Comparison of ENCODE assay signal across 15 cellular contexts in the genomic region with DNA sequence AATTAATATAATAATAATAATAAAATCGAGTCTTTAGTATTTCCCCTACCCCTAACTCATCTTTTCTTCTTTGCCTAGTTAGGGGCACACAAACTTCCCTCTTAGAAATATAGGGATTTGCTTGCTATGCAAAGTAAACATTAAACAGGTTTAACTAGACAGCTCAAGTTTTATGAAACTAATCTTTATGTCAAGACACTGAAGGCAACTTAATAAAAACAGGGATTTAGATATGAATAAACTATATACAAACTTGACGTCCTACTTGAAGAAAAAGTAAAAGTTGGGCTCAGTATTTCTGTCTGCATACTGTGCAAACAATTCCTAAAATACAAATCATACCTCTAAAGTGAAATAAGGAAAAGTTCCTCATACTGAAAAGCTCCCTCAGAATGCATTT. TPM values are rescaled to one million over a fixed set of nuclear protein-coding genes. Genes with fewer than 3 reads are reported as not detected.
DNase-seq lines count a peak whose midpoint lies in the region; ATAC-seq and TF ChIP-seq lines count a peak whose summit lies in the region.
"Had no signal": no experiment of that assay in that cellular context is flagged by ENCODE, and none has a peak within 500 bp of the region (broad histone marks: within the 10 kb centered on the region; RNA-seq: fewer than 3 reads in every experiment).

No MANE protein-coding gene starts in this region.

- in situ Hi-C loops in IMR-90 (cut with MboI; ENCODE audit: low sequenced_read_pairs) = no loop called here

- H3K4me1 ChIP-seq in IMR-90 (ENCODE audit: control insufficient read depth, insufficient read depth, low read length) = peaks cover 11% of the 10 kb centered on the region
- peaks cover 9% of the 10 kb centered on the region for H3K4me1 ChIP-seq in smooth muscle cell (ENCODE audit: low read depth)
- peaks cover 0 to 43% (median 10%) of the 10 kb centered on the region in 3 donors for H3K4me1 ChIP-seq in esophagus squamous epithelium

- no peak overlapping the region for H3K23ac ChIP-seq in IMR-90 (ENCODE audit: low read depth, low read length)

- H2AK9ac ChIP-seq in IMR-90 (replicated peaks; ENCODE audit: low read depth, low read length, poor library complexity) = no peak overlapping the region

- H3K79me1 ChIP-seq in IMR-90 (ENCODE audit: low read depth in 1 of 2, low read length in 2 of 2) = peaks cover 3 to 9% of the 10 kb centered on the region in 2 experiments; a peak in 3 of 4 replicates

- ATAC-seq in IMR-90 (ENCODE audit: low read depth) (no peak), esophagus mucosa (peak; percentile 59)
- ATAC-seq in activated T-cell treated with anti-CD3 and anti-CD28 coated beads, Interleukin-2, amount 50 U/mL, for 4 hours = no peak

- CTCF ChIA-PET in IMR-90 (lab: Yijun Ruan, JAX) = no interaction called here

- H3K27me3 ChIP-seq in IMR-90 (ENCODE audit: control insufficient read depth, insufficient read depth, low read length) (no peaks in the 10 kb centered on the region), smooth muscle cell (ENCODE audit: low read depth) (no peaks in the 10 kb centered on the region), esophagus squamous epithelium (no peaks in the 10 kb centered on the region)

- H2AK5ac ChIP-seq in IMR-90 (ENCODE audit: low read depth, low read length) = no peak overlapping the region

- no peak for TF ChIP-seq CTCF in IMR-90 (conservative IDR thresholded peaks at IDR 0.05; ENCODE audit: low read depth, low read length)
- TF ChIP-seq CTCF in smooth muscle cell (IDR thresholded peaks at IDR 0.05; ENCODE audit: borderline replicate concordance, insufficient read depth, poor library complexity, severe bottlenecking) = no peak
- TF ChIP-seq CTCF in esophagus squamous epithelium (IDR thresholded peaks at IDR 0.05) = no peak

- peaks cover 3% of the 10 kb centered on the region; the same call in 1 of the 2 replicates for H3K9me1 ChIP-seq in IMR-90 (ENCODE audit: insufficient read depth, low read length)

- H2BK5ac ChIP-seq in IMR-90 (ENCODE audit: low read depth, low read length, poor library complexity, severe bottlenecking) = peak overlapping the region; percentile 73

- H4K5ac ChIP-seq in IMR-90 (ENCODE audit: low read depth, low read length) = no peak overlapping the region

- H3K36me3 Mint-ChIP-seq in activated T-cell treated with anti-CD3 and anti-CD28 coated beads, Interleukin-2, amount 50 U/mL, for 4 hours (ENCODE audit: insufficient read depth) = no peaks in the 10 kb centered on the region

- no peak overlapping the region for H3K4ac ChIP-seq in IMR-90 (ENCODE audit: low read depth, low read length)

- H3K18ac ChIP-seq in IMR-90 (ENCODE audit: low read depth, low read length) = no peak overlapping the region

- no peak overlapping the region for H3K9ac ChIP-seq in IMR-90 (ENCODE audit: low read depth, low read length)
- H3K9ac ChIP-seq in smooth muscle cell (ENCODE audit: low read depth) = no peak overlapping the region

- no peaks in the 10 kb centered on the region for H3K79me2 ChIP-seq in smooth muscle cell (ENCODE audit: low read depth)

- H2BK15ac ChIP-seq in IMR-90 (ENCODE audit: low read depth, low read length) = no peak overlapping the region

- no peak overlapping the region for H2AFZ ChIP-seq in IMR-90 (replicated peaks; ENCODE audit: low read length, poor library complexity)
- peak overlapping the region; percentile 44 for H2AFZ ChIP-seq in smooth muscle cell (ENCODE audit: low read depth)

- H3K4me3 ChIP-seq in IMR-90 (ENCODE audit: insufficient read depth, low read depth, low read length) (no peak overlapping the region), smooth muscle cell (no peak overlapping the region), esophagus squamous epithelium (no peak overlapping the region)

- H3K4me2 ChIP-seq in IMR-90 (ENCODE audit: low read depth, low read length) (no peak overlapping the region), smooth muscle cell (no peak overlapping the region)

- H4K8ac ChIP-seq in IMR-90 (ENCODE audit: low read depth in 2 of 2, low read length in 2 of 2) = no peak overlapping the region

- no peak overlapping the region for H3K56ac ChIP-seq in IMR-90 (ENCODE audit: extremely low read depth, insufficient read depth, low read length)

- DNase-seq in DMS53 (lab: John Stamatoyannopoulos, UW) = peak; percentile 37
- DNase-seq in IMR-90 = no peak
- DNase-seq in smooth muscle cell (lab: John Stamatoyannopoulos, UW; ENCODE audit: unreplicated experiment) = no peak
- no peak for DNase-seq in NCI-H2081 (lab: John Stamatoyannopoulos, UW)
- DNase-seq in esophagus squamous epithelium (lab: John Stamatoyannopoulos, UW) = no peak
- no peak for DNase-seq in activated T-cell treated with anti-CD3 and anti-CD28 coated beads, Interleukin-2, amount 50 U/mL, for 4 hours
- DNase-seq: COR-L47, H7, MV-4-11, NCI-H1417 treated with DMSO at 0.1 percent for 48 hours, NCI-H2029 treated with DMSO at 0.1 percent for 48 hours, NCI-H524, RPMI8226 had no signal

- no peaks in the 10 kb centered on the region for H3K4me1 Mint-ChIP-seq in activated T-cell treated with anti-CD3 and anti-CD28 coated beads, Interleukin-2, amount 50 U/mL, for 4 hours (ENCODE audit: low read depth)

- H3K27ac ChIP-seq in IMR-90 (ENCODE audit: insufficient read depth, low read length) (no peak overlapping the region), smooth muscle cell (ENCODE audit: low read depth) (no peak overlapping the region), esophagus squamous epithelium (peak overlapping the region in 2 of 4 donors; percentile 49 to 68)
- H3K27ac ChIP-seq: C4-2B had no signal

- H3K4me3 Mint-ChIP-seq in activated T-cell treated with anti-CD3 and anti-CD28 coated beads, Interleukin-2, amount 50 U/mL, for 4 hours = no peak overlapping the region

- no peaks in the 10 kb centered on the region for H3K36me3 ChIP-seq in IMR-90 (ENCODE audit: control insufficient read depth, insufficient read depth, low read length)
- H3K36me3 ChIP-seq in smooth muscle cell (ENCODE audit: low read depth) = no peaks in the 10 kb centered on the region
- H3K36me3 ChIP-seq in esophagus squamous epithelium = no peaks in the 10 kb centered on the region

- H3K9me3 Mint-ChIP-seq in activated T-cell treated with anti-CD3 and anti-CD28 coated beads, Interleukin-2, amount 50 U/mL, for 4 hours = no peaks in the 10 kb centered on the region

- TF ChIP-seq POLR2A in IMR-90 (IDR thresholded peaks at IDR 0.05; ENCODE audit: low read depth, low read length) = no peak
- TF ChIP-seq POLR2A in esophagus squamous epithelium (IDR thresholded peaks at IDR 0.05) = no peak

- dilution Hi-C loops in IMR-90 (cut with HindIII; ENCODE audit: low sequenced_read_pairs, unreplicated experiment) = no loop called here

- no peak overlapping the region for H2BK20ac ChIP-seq in IMR-90 (ENCODE audit: low read depth, low read length)

- H3K9me3 ChIP-seq in IMR-90 (ENCODE audit: control insufficient read depth, insufficient read depth, low read length) (no peaks in the 10 kb centered on the region), smooth muscle cell (replicated peaks; ENCODE audit: low read depth) (no peaks in the 10 kb centered on the region), esophagus squamous epithelium (no peaks in the 10 kb centered on the region)

- no peak for TF ChIP-seq RAD21 in IMR-90 (IDR thresholded peaks at IDR 0.05; ENCODE audit: low read length)

- H3K14ac ChIP-seq in IMR-90 (replicated peaks; ENCODE audit: low read depth, low read length) = no peak overlapping the region

- intact Hi-C loops in IMR-90 (cut with micrococcal nuclease) (loop anchor here (10.0 kb wide), 2 partner anchors 47 to 137 kb away; a partner anchor contains a TSS), esophagus squamous epithelium (cut with DNase I) (no loop called here)

- WGBS in IMR-90 (ENCODE audit: extremely low coverage in 2 of 2, insufficient read length in 1 of 2), 2 experiments = no CpG with 5 or more reads among the region's 2 CpGs
- WGBS in smooth muscle cell (ENCODE audit: low lambda C conversion rate) = 51% methylated on average over 2 of the region's 2 CpGs
- 23 to 27% methylated on average over 2 of the region's 2 CpGs for WGBS in esophagus squamous epithelium, 2 donors

- no peak overlapping the region for H2BK120ac ChIP-seq in IMR-90 (ENCODE audit: low read depth, low read length)

- no peaks in the 10 kb centered on the region for H3F3A ChIP-seq in smooth muscle cell (ENCODE audit: low read depth)

- BruUV-seq in IMR-90 (replicated peaks; lab: Mats Ljungman, UMichigan) = no TSS peak

- H4K20me1 ChIP-seq in IMR-90 (ENCODE audit: insufficient read depth, low read length) (no peaks in the 10 kb centered on the region), smooth muscle cell (ENCODE audit: low read depth) (no peaks in the 10 kb centered on the region)

- peaks cover 15% of the 10 kb centered on the region for H3K27me3 Mint-ChIP-seq in activated T-cell treated with anti-CD3 and anti-CD28 coated beads, Interleukin-2, amount 50 U/mL, for 4 hours (ENCODE audit: low read depth)

- no peak overlapping the region for H4K91ac ChIP-seq in IMR-90 (ENCODE audit: insufficient read depth, low read depth, low read length)

- POLR2A ChIA-PET in IMR-90 (lab: Charles Lee; ENCODE audit: unreplicated experiment) = interaction anchor here (1.2 kb wide), 1 partner anchor 79 kb away, joined by 4 read pairs; no protein-coding TSS in a partner anchor

TF ChIP-seq in IMR-90, 13 proteins besides CTCF, POLR2A, EP300 and RAD21:
- TF ChIP-seq MAZ (IDR thresholded peaks at IDR 0.05; ENCODE audit: borderline replicate concordance, low read depth, low read length) = no peak
- TF ChIP-seq CHD1 (IDR thresholded peaks at IDR 0.05; ENCODE audit: low read depth, low read length) = no peak
- TF ChIP-seq, protein P1, sequence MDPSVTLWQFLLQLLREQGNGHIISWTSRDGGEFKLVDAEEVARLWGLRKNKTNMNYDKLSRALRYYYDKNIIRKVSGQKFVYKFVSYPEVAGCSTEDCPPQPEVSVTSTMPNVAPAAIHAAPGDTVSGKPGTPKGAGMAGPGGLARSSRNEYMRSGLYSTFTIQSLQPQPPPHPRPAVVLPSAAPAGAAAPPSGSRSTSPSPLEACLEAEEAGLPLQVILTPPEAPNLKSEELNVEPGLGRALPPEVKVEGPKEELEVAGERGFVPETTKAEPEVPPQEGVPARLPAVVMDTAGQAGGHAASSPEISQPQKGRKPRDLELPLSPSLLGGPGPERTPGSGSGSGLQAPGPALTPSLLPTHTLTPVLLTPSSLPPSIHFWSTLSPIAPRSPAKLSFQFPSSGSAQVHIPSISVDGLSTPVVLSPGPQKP (IDR thresholded peaks at IDR 0.05; ENCODE audit: borderline replicate concordance, low read depth, low read length) = no peak
- no peak for TF ChIP-seq SMC3 (IDR thresholded peaks at IDR 0.05; ENCODE audit: low read depth, low read length)
- no peak for TF ChIP-seq RCOR1 (IDR thresholded peaks at IDR 0.05; ENCODE audit: insufficient replicate concordance, low read length)
TF ChIP-seq in IMR-90: peak in this region for 0.

RNA-seq across cellular contexts. Expression of a gene that starts 52.1 kb away (rescaled TPM):
- 199 and 217 TPM in 2 replicates for total RNA-seq in IMR-90 (2012; rRNA removed)
- polyA plus RNA-seq in IMR-90 (2012; rRNA removed) = 217 and 265 TPM in 2 replicates
- 110 and 169 TPM in 2 replicates for polyA plus RNA-seq in IMR-90 (2012; cell fraction: cytosol; rRNA removed)
- polyA plus RNA-seq in IMR-90 (2012; cell fraction: nucleus; rRNA removed; ENCODE audit: low replicate concordance) = 42.8 and 115 TPM in 2 replicates
- 50.2 TPM for total RNA-seq in esophagus mucosa
- total RNA-seq in smooth muscle cell = 68.0 and 77.9 TPM in 2 replicates
- 38.8 and 55.5 TPM in 2 replicates for polyA plus RNA-seq in smooth muscle cell
- 10 to 100 TPM; 31.8 to 85.3 (median 73.4) TPM for total RNA-seq in esophagus squamous epithelium
- total RNA-seq in activated T-cell treated with anti-CD3 and anti-CD28 coated beads, Interleukin-2, amount 50 U/mL, for 4 hours = under 1 TPM in 2 of 3 donors, not detected in 1; 0.16 to 0.24 TPM

Comparison
In these comparisons a context has a peak if more than half of its experiments do, and no peak if none do; other contexts are left out.
1. RNA of a gene that starts 52.1 kb away (total RNA-seq): 199 to 217 TPM in IMR-90, 31.8 to 85.3 TPM in esophagus squamous epithelium, 68.0 to 77.9 TPM in smooth muscle cell and 50.2 TPM in esophagus mucosa (single experiment); 0.16 to 0.24 TPM in activated T-cell treated with anti-CD3 and anti-CD28 coated beads, Interleukin-2, amount 50 U/mL, for 4 hours; every median in the first group is over 10 times any median in the second.